ENCODE assay signal across 8 cellular contexts in genomic region chr3:188061133-188061532, GRCh38.
DNase-seq lines count a peak whose midpoint lies in the region; ATAC-seq and TF ChIP-seq lines count a peak whose summit lies in the region.

No MANE protein-coding gene starts in this region.

- peaks cover 6 to 30% (median 22%) of the 10 kb centered on the region in 4 donors for H3K4me1 ChIP-seq in esophagus muscularis mucosa

- no peaks in the 10 kb centered on the region for H3K36me3 Mint-ChIP-seq in immature natural killer cell
- H3K36me3 Mint-ChIP-seq in stimulated activated naive B cell treated with anti-CD40 and anti-IgM and Interleukin-4, amounts not matched to agents 10 μg/mL and 1 μg/mL and 100 μg/mL, for 72 hours, result no peaks in the 10 kb centered on the region

- no peaks in the 10 kb centered on the region for H3K27me3 ChIP-seq in esophagus muscularis mucosa

- 25% methylated on average over 2 of the region's 2 CpGs for WGBS in esophagus muscularis mucosa

- no peak for TF ChIP-seq EP300 in esophagus muscularis mucosa (IDR thresholded peaks at IDR 0.05)

- H3K27me3 Mint-ChIP-seq in immature natural killer cell (ENCODE audit: low read depth in 3 of 3), result peaks cover 1 to 3% (median 2%) of the 10 kb centered on the region in 3 donors
- no peaks in the 10 kb centered on the region for H3K27me3 Mint-ChIP-seq in stimulated activated naive B cell treated with anti-CD40 and anti-IgM and Interleukin-4, amounts not matched to agents 10 μg/mL and 1 μg/mL and 100 μg/mL, for 72 hours

- ATAC-seq in stimulated activated naive B cell treated with anti-CD40 and anti-IgM and Interleukin-4, amounts not matched to agents 10 μg/mL and 1 μg/mL and 100 μg/mL, for 72 hours (replicated peaks), result peak; percentile 100

- no peaks in the 10 kb centered on the region for H3K9me3 ChIP-seq in esophagus muscularis mucosa

- H3K4me3 ChIP-seq in esophagus muscularis mucosa, result no peak overlapping the region

- peak overlapping the region in 2 of 4 donors; percentile 0 to 41 for H3K27ac ChIP-seq in esophagus muscularis mucosa (replicated peaks in 1 of 4)

- intact Hi-C loops in esophagus muscularis mucosa (cut with DNase I), result no loop called here

- no peak for TF ChIP-seq CTCF in esophagus muscularis mucosa (IDR thresholded peaks at IDR 0.05)

- H3K4me1 Mint-ChIP-seq in immature natural killer cell, result peaks cover 9 to 14% of the 10 kb centered on the region in 2 donors
- H3K4me1 Mint-ChIP-seq in stimulated activated naive B cell treated with anti-CD40 and anti-IgM and Interleukin-4, amounts not matched to agents 10 μg/mL and 1 μg/mL and 100 μg/mL, for 72 hours, result peaks cover 6 to 13% of the 10 kb centered on the region in 2 donors

- peak overlapping the region; percentile 31 to 88 (median 80) for H3K27ac Mint-ChIP-seq in immature natural killer cell
- peak overlapping the region; percentile 63 for H3K27ac Mint-ChIP-seq in stimulated activated naive B cell treated with anti-CD40 and anti-IgM and Interleukin-4, amounts not matched to agents 10 μg/mL and 1 μg/mL and 100 μg/mL, for 72 hours

- H3K4me3 Mint-ChIP-seq in immature natural killer cell, result peak overlapping the region in 3 of 5 donors; percentile 7 to 43 (median 27)
- peak overlapping the region; percentile 44 to 47 for H3K4me3 Mint-ChIP-seq in stimulated activated naive B cell treated with anti-CD40 and anti-IgM and Interleukin-4, amounts not matched to agents 10 μg/mL and 1 μg/mL and 100 μg/mL, for 72 hours

- H3K9me3 Mint-ChIP-seq in immature natural killer cell, result no peaks in the 10 kb centered on the region
- H3K9me3 Mint-ChIP-seq in stimulated activated naive B cell treated with anti-CD40 and anti-IgM and Interleukin-4, amounts not matched to agents 10 μg/mL and 1 μg/mL and 100 μg/mL, for 72 hours, result no peaks in the 10 kb centered on the region

- DNase-seq in ELR (ENCODE audit: low read depth) (peak; percentile 84), NCI-H226 (peak; percentile 51), activated T-cell treated with anti-CD3 and anti-CD28 coated beads for 4 hours (peak; percentile 41), immature natural killer cell (peak; percentile 52 to 65 (median 61)), esophagus muscularis mucosa (ENCODE audit: extremely low spot score) (no peak), D341Med (ENCODE audit: low spot score) (no peak), Ammon's horn (ENCODE audit: low spot score) (no peak)
- DNase-seq in stimulated activated naive B cell treated with anti-CD40 and anti-IgM and Interleukin-4, amounts not matched to agents 10 μg/mL and 1 μg/mL and 100 μg/mL, for 72 hours, result peak; percentile 30

- H3K36me3 ChIP-seq in esophagus muscularis mucosa, result no peaks in the 10 kb centered on the region

- no peak for TF ChIP-seq POLR2A in esophagus muscularis mucosa (IDR thresholded peaks at IDR 0.05; ENCODE audit: low read depth)

Comparison
In these comparisons a context has a peak if more than half of its experiments do, and no peak if none do; other contexts are left out.
1. DNase-seq: peak in ELR (single experiment), NCI-H226 (single experiment), activated T-cell treated with anti-CD3 and anti-CD28 coated beads for 4 hours (single experiment), immature natural killer cell (3 of 3) and stimulated activated naive B cell treated with anti-CD40 and anti-IgM and Interleukin-4, amounts not matched to agents 10 μg/mL and 1 μg/mL and 100 μg/mL, for 72 hours (single experiment); none in esophagus muscularis mucosa (single experiment), D341Med (single experiment) and Ammon's horn (single experiment).